In the genomic region with DNA sequence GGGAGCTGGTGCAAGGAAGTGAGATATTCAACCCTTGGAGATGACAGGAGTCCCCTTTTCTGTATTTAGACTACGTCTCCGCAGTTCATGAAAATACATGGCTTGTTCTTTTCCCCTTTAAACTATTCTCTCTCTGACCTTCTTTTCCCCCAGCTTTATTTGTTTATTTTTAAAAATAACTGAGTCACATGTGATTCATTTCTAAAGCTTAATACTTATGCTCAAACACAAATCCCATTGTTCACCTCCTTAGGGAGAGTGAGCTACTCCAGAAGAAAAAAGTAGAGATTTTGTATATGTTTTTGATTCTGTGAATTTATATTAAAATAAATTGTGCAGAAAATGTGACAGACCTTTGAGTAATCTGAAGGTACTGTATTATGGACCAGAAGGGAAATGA, we compare ENCODE assay signal across 34 cellular contexts. TPM values are rescaled to one million over a fixed set of nuclear protein-coding genes. Genes with fewer than 3 reads are reported as not detected.
A peak's percentile ranks its signal among the peaks of the same experiment; 100 is the strongest.
DNase-seq lines count a peak whose midpoint lies in the region; ATAC-seq, FAIRE-seq and TF ChIP-seq lines count a peak whose summit lies in the region.
"Had no signal": no experiment of that assay in that cellular context is flagged by ENCODE, and none has a peak within 500 bp of the region (broad histone marks: within the 10 kb centered on the region; RNA-seq: fewer than 3 reads in every experiment).

No MANE protein-coding gene starts in this region.

- H3K27ac ChIP-seq in mesenchymal stem cell (ENCODE audit: low read length, poor library complexity, severe bottlenecking), result no peak overlapping the region
- H3K27ac ChIP-seq: A549, adrenal gland, breast epithelium, gastroesophageal sphincter, hepatocyte, right lobe of liver, testis, vagina had no signal

- no peak for FAIRE-seq in bronchial epithelial cell (lab: Jason Lieb, UNC)
- FAIRE-seq: A549, HTR-8/SVneo had no signal

- no peak for TF ChIP-seq CTCF in bronchial epithelial cell (IDR thresholded peaks at IDR 0.05; ENCODE audit: insufficient read depth, low read length, severe bottlenecking)

- no peak overlapping the region for H2BK12ac ChIP-seq in mesenchymal stem cell (ENCODE audit: low read length in 2 of 2)

- H3K4me2 ChIP-seq in mesenchymal stem cell (ENCODE audit: low read length, poor library complexity, severe bottlenecking), result no peak overlapping the region
- H3K4me2 ChIP-seq: A549, hepatocyte had no signal

- peak overlapping the region; percentile 48 for H3K9ac ChIP-seq in mesenchymal stem cell (ENCODE audit: low read length)

- no peak overlapping the region for H2AFZ ChIP-seq in mesenchymal stem cell (ENCODE audit: low read depth, low read length)
- H2AFZ ChIP-seq: hepatocyte had no signal

- H4K91ac ChIP-seq in mesenchymal stem cell (ENCODE audit: low read length), result no peak overlapping the region

- H3K9me3 ChIP-seq in mesenchymal stem cell (ENCODE audit: control insufficient read depth, low read length), result peaks cover 5% of the 10 kb centered on the region
- H3K9me3 ChIP-seq: A549, adrenal gland, BE2C, breast epithelium, gastroesophageal sphincter, right lobe of liver, testis, vagina had no signal

- H3K4me3 ChIP-seq in bronchial epithelial cell (ENCODE audit: low read depth, low read length) (no peak overlapping the region), mesenchymal stem cell (ENCODE audit: insufficient read depth in 1 of 2, low read depth in 1 of 2, low read length in 2 of 2) (peak overlapping the region in 1 of 2 experiments; percentile 58)
- H3K4me3 ChIP-seq: A549, adrenal gland, breast epithelium, gastroesophageal sphincter, hepatocyte, right lobe of liver, testis, vagina had no signal

- H4K8ac ChIP-seq in mesenchymal stem cell (ENCODE audit: low read length), result no peak overlapping the region

- no peak overlapping the region for H2BK120ac ChIP-seq in mesenchymal stem cell (ENCODE audit: low read depth, low read length)

- no peak overlapping the region for H2BK15ac ChIP-seq in mesenchymal stem cell (ENCODE audit: low read depth, poor library complexity, severe bottlenecking)

- no peak overlapping the region for H3K14ac ChIP-seq in mesenchymal stem cell (ENCODE audit: low read length in 2 of 2)

- no peaks in the 10 kb centered on the region for H3K79me1 ChIP-seq in mesenchymal stem cell (replicated peaks; ENCODE audit: low read length, poor library complexity, severe bottlenecking)

- no peak overlapping the region for H3K18ac ChIP-seq in mesenchymal stem cell (ENCODE audit: low read depth in 1 of 2, low read length in 2 of 2)

- H3K23ac ChIP-seq in mesenchymal stem cell (ENCODE audit: low read length in 2 of 2), result no peak overlapping the region

- 17% methylated on average over 2 of the region's 2 CpGs for WGBS in mesenchymal stem cell

- H3K4ac ChIP-seq in mesenchymal stem cell (ENCODE audit: low read depth in 1 of 2, low read length in 2 of 2), result no peak overlapping the region

- H3K4me1 ChIP-seq in mesenchymal stem cell (ENCODE audit: control insufficient read depth, insufficient read depth, low read depth, low read length), result no peaks in the 10 kb centered on the region
- H3K4me1 ChIP-seq: A549, adrenal gland, BE2C, breast epithelium, gastroesophageal sphincter, right lobe of liver, testis, vagina had no signal

- ATAC-seq in GM18520 (IDR thresholded peaks at IDR 0.05; ENCODE audit: unreplicated experiment) (no peak), GM19023 (IDR thresholded peaks at IDR 0.05; ENCODE audit: unreplicated experiment) (no peak)
- ATAC-seq: A549; activated CD8-positive, alpha-beta memory T cell treated with anti-CD3 and anti-CD28 coated beads, Interleukin-2, amount 10 ng/mL, durations not matched to agents 7 days and 5 days; activated T-cell treated with anti-CD3 and anti-CD28 coated beads, Interleukin-2, amount 50 U/mL, for 72 hours; gastroesophageal sphincter; HCT116; left cardiac atrium; right lobe of liver; stimulated activated naive B cell treated with anti-CD40 and anti-IgM and Interleukin-4, amounts not matched to agents 10 μg/mL and 1 μg/mL and 100 μg/mL, for 72 hours; WTC11 had no signal

- DNase-seq in AG08396 (ENCODE audit: low spot score), result peak; percentile 22
- DNase-seq in M059J (ENCODE audit: low read depth), result peak; percentile 57
- peak; percentile 39 for DNase-seq in bronchial epithelial cell (ENCODE audit: low read depth)
- peak; percentile 25 for DNase-seq in mesenchymal stem cell
- no peak for DNase-seq in putamen (ENCODE audit: low spot score)
- no peak for DNase-seq in NCI-H1436 (lab: John Stamatoyannopoulos, UW)
- DNase-seq: activated CD8-positive, alpha-beta memory T cell treated with anti-CD3 and anti-CD28 coated beads, Interleukin-2, amount 10 ng/mL, durations not matched to agents 7 days and 5 days; activated naive CD4-positive, alpha-beta T cell treated with Interleukin-2 at 50 U/mL for 16 hours; activated T-cell treated with anti-CD3 and anti-CD28 coated beads, Interleukin-2, amount 50 U/mL, for 72 hours; adrenal gland; BE2C; CD8-positive, alpha-beta memory T cell; effector CD4-positive, alpha-beta T cell; erythroblast; GF-D8; KBM-7; left cardiac atrium; NCI-H1417; posterior cingulate gyrus; right lobe of liver; stimulated activated CD4-positive, alpha-beta T cell treated with anti-CD3 and anti-CD28 coated beads, Interleukin-15, amount 100 ng/mL, for 24 hours; stimulated activated naive B cell treated with anti-CD40 and anti-IgM and Interleukin-4, amounts not matched to agents 10 μg/mL and 1 μg/mL and 100 μg/mL, for 72 hours; T-helper 9 cell; testis had no signal

- no peak overlapping the region for H2AK5ac ChIP-seq in mesenchymal stem cell (ENCODE audit: low read length, severe bottlenecking)

- H3K27me3 ChIP-seq in bronchial epithelial cell (ENCODE audit: control insufficient read depth, insufficient read depth, low read length) (no peaks in the 10 kb centered on the region), mesenchymal stem cell (ENCODE audit: control insufficient read depth in 1 of 2, insufficient read depth in 1 of 2, low read length in 2 of 2) (no peaks in the 10 kb centered on the region)
- H3K27me3 ChIP-seq: adrenal gland, BE2C, breast epithelium, gastroesophageal sphincter, hepatocyte, right lobe of liver, testis, vagina had no signal

- no peak overlapping the region for H2BK5ac ChIP-seq in mesenchymal stem cell (ENCODE audit: low read depth, low read length, poor library complexity, severe bottlenecking)

- H3K36me3 ChIP-seq in bronchial epithelial cell (ENCODE audit: control insufficient read depth, insufficient read depth, low read length) (no peaks in the 10 kb centered on the region), mesenchymal stem cell (ENCODE audit: control insufficient read depth in 1 of 2, insufficient read depth in 2 of 2, low read depth in 1 of 2, low read length in 2 of 2) (peaks cover 0 to 3% of the 10 kb centered on the region in 2 experiments)
- H3K36me3 ChIP-seq: adrenal gland, BE2C, breast epithelium, gastroesophageal sphincter, right lobe of liver, vagina had no signal

RNA-seq across cellular contexts. Expression of a gene that starts 35.9 kb away (rescaled TPM):
- total RNA-seq in M059J (2014; rRNA removed; shearing (Covaris generic)), result 3.7 and 6.1 TPM in 2 replicates
- total RNA-seq in bronchial epithelial cell, result 2.4 and 4.1 TPM in 2 replicates
- polyA plus RNA-seq in mesenchymal stem cell (2013, experiment 1 of 2), result 4.6 TPM
- polyA plus RNA-seq in mesenchymal stem cell (2013, experiment 2 of 2), result 5.0 TPM
- total RNA-seq: activated CD8-positive, alpha-beta memory T cell treated with anti-CD3 and anti-CD28 coated beads, Interleukin-2, amount 10 ng/mL, durations not matched to agents 7 days and 5 days had no signal
- polyA plus RNA-seq: CD8-positive, alpha-beta memory T cell had no signal

Comparison
In these comparisons a context has a peak if more than half of its experiments do, and no peak if none do; other contexts are left out.
1. DNase-seq: peak in AG08396 (single experiment), M059J (single experiment), bronchial epithelial cell (single experiment) and mesenchymal stem cell (single experiment); none in putamen (single experiment) and NCI-H1436 (single experiment).